8 cellular contexts compared by ENCODE assay signal in the genomic region with DNA sequence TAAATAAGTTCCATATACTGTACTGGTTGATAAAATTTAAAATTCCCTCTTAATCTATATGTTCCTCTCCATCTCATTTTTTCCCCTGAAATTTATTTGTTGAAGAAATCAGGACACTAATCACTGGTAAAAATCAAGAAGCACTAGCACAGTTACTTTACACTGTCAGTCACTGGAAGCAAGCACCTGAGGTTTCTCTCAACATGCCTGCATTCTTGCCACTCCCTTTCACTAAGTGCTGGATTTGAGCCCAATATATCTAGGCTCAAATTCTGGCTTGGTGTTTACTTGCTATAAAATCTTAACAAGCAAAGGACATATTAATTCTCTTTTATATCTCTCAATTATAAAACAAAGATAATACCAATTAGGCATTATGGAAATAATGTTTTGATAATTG. TPM values are rescaled to one million over a fixed set of nuclear protein-coding genes. Genes with fewer than 3 reads are reported as not detected.
DNase-seq lines count a peak whose midpoint lies in the region; ATAC-seq lines count a peak whose summit lies in the region.

No MANE protein-coding gene starts in this region.

- peak overlapping the region; percentile 79 to 83 for H3K27ac ChIP-seq in esophagus (ENCODE audit: low read depth in 2 of 2, low read length in 1 of 2)
- H3K27ac ChIP-seq in trophoblast cell (ENCODE audit: low read depth, low read length), result no peak overlapping the region

- no peak overlapping the region for H3K14ac ChIP-seq in trophoblast cell (ENCODE audit: low read length)

- H2BK12ac ChIP-seq in trophoblast cell (ENCODE audit: low read length), result no peak overlapping the region

- H4K8ac ChIP-seq in trophoblast cell (ENCODE audit: low read depth, low read length), result no peak overlapping the region

- H3K23ac ChIP-seq in trophoblast cell (ENCODE audit: low read length), result no peak overlapping the region

- H3K9ac ChIP-seq in ES-I3 (ENCODE audit: low read depth, low read length), result peak overlapping the region; percentile 32
- H3K9ac ChIP-seq in trophoblast cell (ENCODE audit: low read length), result no peak overlapping the region

- H3K9me3 ChIP-seq in ES-I3 (ENCODE audit: control insufficient read depth, insufficient read depth, low read length) (no peaks in the 10 kb centered on the region; the same call in 1 of the 2 replicates), esophagus (ENCODE audit: control insufficient read depth in 2 of 2, insufficient read depth in 1 of 2, low read depth in 1 of 2, low read length in 1 of 2) (no peaks in the 10 kb centered on the region), trophoblast cell (ENCODE audit: insufficient read depth, low read depth, low read length) (no peaks in the 10 kb centered on the region)

- no peak overlapping the region for H2AK5ac ChIP-seq in trophoblast cell (ENCODE audit: low read length)

- H3K4me3 ChIP-seq in esophagus (ENCODE audit: low read depth in 1 of 2, low read length in 2 of 2), result no peak overlapping the region
- no peak overlapping the region for H3K4me3 ChIP-seq in trophoblast cell (ENCODE audit: low read depth, low read length)

- H3K4me2 ChIP-seq in trophoblast cell (ENCODE audit: low read length), result no peak overlapping the region

- H3K4me1 ChIP-seq in ES-I3 (ENCODE audit: insufficient read depth, low read length), result peaks cover 28% of the 10 kb centered on the region
- peaks cover 0 to 2% of the 10 kb centered on the region in 2 donors for H3K4me1 ChIP-seq in esophagus (ENCODE audit: control insufficient read depth in 2 of 2, insufficient read depth in 2 of 2, low read length in 1 of 2)
- peaks cover 4 to 11% of the 10 kb centered on the region in 2 experiments for H3K4me1 ChIP-seq in trophoblast cell (ENCODE audit: control insufficient read depth in 1 of 2, insufficient read depth in 2 of 2, low read length in 2 of 2)

- ATAC-seq in GM18511 (IDR thresholded peaks at IDR 0.05; ENCODE audit: unreplicated experiment), result no peak

- H3K18ac ChIP-seq in trophoblast cell (ENCODE audit: low read length), result no peak overlapping the region

- H3K27me3 ChIP-seq in esophagus (ENCODE audit: control insufficient read depth in 1 of 2, insufficient read depth in 2 of 2, low read length in 2 of 2) (no peaks in the 10 kb centered on the region), trophoblast cell (ENCODE audit: insufficient read depth, low read length) (no peaks in the 10 kb centered on the region)

- no peak overlapping the region for H2AFZ ChIP-seq in trophoblast cell (ENCODE audit: insufficient read depth, low read length, poor library complexity)

- no peak overlapping the region for H3K4ac ChIP-seq in trophoblast cell (ENCODE audit: low read depth, low read length)

- H3K36me3 ChIP-seq in ES-I3 (ENCODE audit: insufficient read depth, low read length) (peaks cover 6% of the 10 kb centered on the region; the same call in 1 of the 2 replicates), esophagus (ENCODE audit: control insufficient read depth in 2 of 2, insufficient read depth in 2 of 2, low read length in 1 of 2) (peaks cover 0 to 2% of the 10 kb centered on the region in 2 donors), trophoblast cell (ENCODE audit: control insufficient read depth in 1 of 2, insufficient read depth in 2 of 2, low read length in 2 of 2) (peaks cover 5 to 15% of the 10 kb centered on the region in 2 experiments)

- DNase-seq in NCI-H748 treated with DMSO at 0.1 percent for 48 hours (lab: John Stamatoyannopoulos, UW) (peak; percentile 82), trophoblast cell (no peak), KBM-7 (no peak), NOMO-1 treated with dmso at 0.1 percent for 144 hours (lab: John Stamatoyannopoulos, UW; ENCODE audit: unreplicated experiment) (no peak)
- no peak for DNase-seq in activated naive CD4-positive, alpha-beta T cell (lab: John Stamatoyannopoulos, UW)

- H4K12ac ChIP-seq in trophoblast cell (ENCODE audit: low read depth, low read length), result no peak overlapping the region

- H3K79me2 ChIP-seq in trophoblast cell (ENCODE audit: control insufficient read depth, insufficient read depth, low read length, poor library complexity), result no peaks in the 10 kb centered on the region

- H2BK5ac ChIP-seq in trophoblast cell (ENCODE audit: low read depth, low read length, poor library complexity), result peak overlapping the region; percentile 49

- H2BK120ac ChIP-seq in trophoblast cell (ENCODE audit: insufficient read depth, low read length, poor library complexity), result no peak overlapping the region

- in situ Hi-C loops in KBM-7 (cut with MboI; ENCODE audit: low pct_unique_long_range_greater_than_20kb, low sequenced_read_pairs), result loop anchor here (25.0 kb wide), 2 partner anchors 198 to 348 kb away; partner anchors contain the start of genes PCDHB12, PCDHB13, PCDHB14 and PCDHGA4

- peak overlapping the region; percentile 24 for H4K91ac ChIP-seq in trophoblast cell (ENCODE audit: low read depth, low read length)

- peaks cover 5% of the 10 kb centered on the region for H3K79me1 ChIP-seq in trophoblast cell (ENCODE audit: low read length)

RNA-seq across cellular contexts. Expression of gene DIAPH1, which starts 58.7 kb away (rescaled TPM):
- polyA plus RNA-seq in esophagus, result 10 to 100 TPM; 84.2 to 84.5 TPM
- polyA plus RNA-seq in trophoblast cell (2013), result 94.3 and 97.6 TPM in 2 replicates
